Comparison of ENCODE assay signal across 15 cellular contexts in genomic region chr5:159338143-159338542, GRCh38. TPM values are rescaled to one million over a fixed set of nuclear protein-coding genes. Genes with fewer than 3 reads are reported as not detected.
A peak's percentile ranks its signal among the peaks of the same experiment; 100 is the strongest.
DNase-seq lines count a peak whose midpoint lies in the region; ATAC-seq and TF ChIP-seq lines count a peak whose summit lies in the region.
"Had no signal": no experiment of that assay in that cellular context is flagged by ENCODE, and none has a peak within 500 bp of the region (broad histone marks: within the 10 kb centered on the region; RNA-seq: fewer than 3 reads in every experiment).

No MANE protein-coding gene starts in this region.

- no peaks in the 10 kb centered on the region for H3K36me3 ChIP-seq in WERI-Rb-1

- peak overlapping the region; percentile 43 for H3K4me3 Mint-ChIP-seq in CD4-positive, alpha-beta T cell
- H3K4me3 Mint-ChIP-seq in IgD-negative memory B cell = peak overlapping the region in 3 of 4 donors; percentile 73 to 85 (median 81)
- peak overlapping the region; percentile 0 for H3K4me3 Mint-ChIP-seq in activated T-helper 2 cell treated with anti-CD3 and anti-CD28 coated beads, Interferon-gamma antibody, Interleukin-2, Interleukin-4, amounts not matched to agents 10 μg/mL and 5 μg/mL and 100 μg/mL, durations not matched to agents 14 hours and 24 hours and 36 hours (ENCODE audit: low read depth)
- H3K4me3 Mint-ChIP-seq in memory B cell = peak overlapping the region; percentile 7
- H3K4me3 Mint-ChIP-seq: activated CD4-positive, alpha-beta T cell treated with anti-CD3 and anti-CD28 coated beads for 36 hours; neural crest cell had no signal

- no peak for DNase-seq in CD4-positive, alpha-beta T cell
- no peak for DNase-seq in activated T-helper 2 cell treated with anti-CD3 and anti-CD28 coated beads, Interferon-gamma antibody, Interleukin-2, Interleukin-4, amounts not matched to agents 10 μg/mL and 5 μg/mL and 100 μg/mL, durations not matched to agents 14 hours and 24 hours and 36 hours (ENCODE audit: low spot score)
- DNase-seq in memory B cell (ENCODE audit: low spot score in 2 of 2) = no peak
- DNase-seq in WERI-Rb-1 = no peak
- DNase-seq in posterior vena cava (ENCODE audit: low spot score) = no peak
- DNase-seq: activated gamma-delta T cell had no signal

- TF ChIP-seq CTCF in CD4-positive, alpha-beta T cell (IDR thresholded peaks at IDR 0.05) = no peak
- TF ChIP-seq CTCF in WERI-Rb-1 (IDR thresholded peaks at IDR 0.05; ENCODE audit: low read depth, low read length) = no peak

- no peaks in the 10 kb centered on the region for H3K36me3 Mint-ChIP-seq in CD4-positive, alpha-beta T cell (ENCODE audit: low read depth)
- H3K36me3 Mint-ChIP-seq in IgD-negative memory B cell = peaks cover 5% of the 10 kb centered on the region
- peaks cover 6% of the 10 kb centered on the region for H3K36me3 Mint-ChIP-seq in activated T-helper 2 cell treated with anti-CD3 and anti-CD28 coated beads, Interferon-gamma antibody, Interleukin-2, Interleukin-4, amounts not matched to agents 10 μg/mL and 5 μg/mL and 100 μg/mL, durations not matched to agents 14 hours and 24 hours and 36 hours (ENCODE audit: low read depth)
- H3K36me3 Mint-ChIP-seq in memory B cell = peaks cover 9% of the 10 kb centered on the region

- peak overlapping the region; percentile 9 for H3K27ac ChIP-seq in CD4-positive, alpha-beta T cell (ENCODE audit: low read depth, low read length)
- H3K27ac ChIP-seq in WERI-Rb-1 = no peak overlapping the region
- H3K27ac ChIP-seq: hepatocyte had no signal

- no peaks in the 10 kb centered on the region for H3K9me3 Mint-ChIP-seq in CD4-positive, alpha-beta T cell
- peaks cover 0 to 4% (median 2%) of the 10 kb centered on the region in 3 donors for H3K9me3 Mint-ChIP-seq in IgD-negative memory B cell
- peaks cover 7% of the 10 kb centered on the region for H3K9me3 Mint-ChIP-seq in activated T-helper 2 cell treated with anti-CD3 and anti-CD28 coated beads, Interferon-gamma antibody, Interleukin-2, Interleukin-4, amounts not matched to agents 10 μg/mL and 5 μg/mL and 100 μg/mL, durations not matched to agents 14 hours and 24 hours and 36 hours
- peaks cover 2% of the 10 kb centered on the region for H3K9me3 Mint-ChIP-seq in memory B cell

- CTCF ChIA-PET in CD4-positive, alpha-beta T cell (lab: Charles Lee) = interaction anchor here (1.6 kb wide), 1 partner anchor 74 kb away, joined by 5 read pairs; no protein-coding TSS in a partner anchor

- no peak overlapping the region for H3K4me3 ChIP-seq in WERI-Rb-1 (ENCODE audit: low read depth, low read length)
- H3K4me3 ChIP-seq: hepatocyte had no signal

- no peaks in the 10 kb centered on the region for H3K27me3 Mint-ChIP-seq in CD4-positive, alpha-beta T cell
- H3K27me3 Mint-ChIP-seq in IgD-negative memory B cell (peaks cover 1% of the 10 kb centered on the region), memory B cell (no peaks in the 10 kb centered on the region)
- peaks cover 9% of the 10 kb centered on the region for H3K27me3 Mint-ChIP-seq in activated T-helper 2 cell treated with anti-CD3 and anti-CD28 coated beads, Interferon-gamma antibody, Interleukin-2, Interleukin-4, amounts not matched to agents 10 μg/mL and 5 μg/mL and 100 μg/mL, durations not matched to agents 14 hours and 24 hours and 36 hours (ENCODE audit: low read depth)
- H3K27me3 Mint-ChIP-seq: activated CD4-positive, alpha-beta T cell treated with anti-CD3 and anti-CD28 coated beads for 36 hours had no signal

- H3K4me1 Mint-ChIP-seq in CD4-positive, alpha-beta T cell (ENCODE audit: low read depth) = peaks cover 57% of the 10 kb centered on the region
- H3K4me1 Mint-ChIP-seq in IgD-negative memory B cell = peaks cover 36 to 52% (median 47%) of the 10 kb centered on the region in 3 donors
- peaks cover 57% of the 10 kb centered on the region for H3K4me1 Mint-ChIP-seq in activated T-helper 2 cell treated with anti-CD3 and anti-CD28 coated beads, Interferon-gamma antibody, Interleukin-2, Interleukin-4, amounts not matched to agents 10 μg/mL and 5 μg/mL and 100 μg/mL, durations not matched to agents 14 hours and 24 hours and 36 hours (ENCODE audit: low read depth)
- H3K4me1 Mint-ChIP-seq in memory B cell = peaks cover 43% of the 10 kb centered on the region
- H3K4me1 Mint-ChIP-seq: neural crest cell had no signal

- POLR2A ChIA-PET in CD4-positive, alpha-beta T cell (lab: Charles Lee) = no interaction called here

- no peaks in the 10 kb centered on the region for H3K27me3 ChIP-seq in CD4-positive, alpha-beta T cell (ENCODE audit: control insufficient read depth, insufficient read depth, low read length)
- H3K27me3 ChIP-seq in WERI-Rb-1 (ENCODE audit: insufficient read depth, low read depth, severe bottlenecking) = no peaks in the 10 kb centered on the region
- H3K27me3 ChIP-seq: hepatocyte had no signal

- H3K27ac Mint-ChIP-seq in CD4-positive, alpha-beta T cell = peak overlapping the region; percentile 86
- H3K27ac Mint-ChIP-seq in IgD-negative memory B cell (peak overlapping the region; percentile 70 to 96 (median 94)), memory B cell (peak overlapping the region; percentile 99)
- peak overlapping the region; percentile 51 for H3K27ac Mint-ChIP-seq in activated T-helper 2 cell treated with anti-CD3 and anti-CD28 coated beads, Interferon-gamma antibody, Interleukin-2, Interleukin-4, amounts not matched to agents 10 μg/mL and 5 μg/mL and 100 μg/mL, durations not matched to agents 14 hours and 24 hours and 36 hours

- ATAC-seq in CD4-positive, alpha-beta T cell (ENCODE audit: poor library complexity) = no peak
- ATAC-seq in memory B cell (ENCODE audit: low read depth) = no peak
- no peak for ATAC-seq in HG02973 (IDR thresholded peaks at IDR 0.05; ENCODE audit: unreplicated experiment)

- intact Hi-C loops in CD4-positive, alpha-beta T cell (cut with DNase I, micrococcal nuclease) = loop anchor here in 1 of 2 experiments (10.0 kb wide), 1 partner anchor 77 kb away; no protein-coding TSS in a partner anchor
- intact Hi-C loops in activated T-helper 2 cell treated with anti-CD3 and anti-CD28 coated beads, Interferon-gamma antibody, Interleukin-2, Interleukin-4, amounts not matched to agents 10 μg/mL and 5 μg/mL and 100 μg/mL, durations not matched to agents 14 hours and 24 hours and 36 hours (cut with micrococcal nuclease) = no loop called here
- intact Hi-C loops in posterior vena cava (cut with DNase I) = no loop called here

- no peaks in the 10 kb centered on the region for H3K9me3 ChIP-seq in CD4-positive, alpha-beta T cell (ENCODE audit: control insufficient read depth, low read length)
- H3K9me3 ChIP-seq in WERI-Rb-1 (ENCODE audit: severe bottlenecking) = no peaks in the 10 kb centered on the region

RNA-seq across cellular contexts. Expression of gene IL12B, which starts 7.9 kb away (rescaled TPM):
- total RNA-seq in CD4-positive, alpha-beta T cell = not detected
- polyA plus RNA-seq in IgD-negative memory B cell = not detected
- total RNA-seq in activated T-helper 2 cell treated with anti-CD3 and anti-CD28 coated beads, Interferon-gamma antibody, Interleukin-2, Interleukin-4, amounts not matched to agents 10 μg/mL and 5 μg/mL and 100 μg/mL, durations not matched to agents 14 hours and 24 hours and 36 hours = not detected in 2 replicates
- not detected for total RNA-seq in posterior vena cava
- total RNA-seq: activated CD4-positive, alpha-beta T cell treated with anti-CD3 and anti-CD28 coated beads for 36 hours; cardiac septum; G401; H1; hepatocyte; neural crest cell; subcutaneous adipose tissue had no signal
- polyA plus RNA-seq: H1, hepatocyte had no signal

Comparison
In these comparisons a context has a peak if more than half of its experiments do, and no peak if none do; other contexts are left out.
1. H3K4me3 Mint-ChIP-seq: peak in every context shown above with its lines; median percentile 81 in IgD-negative memory B cell; 43 in CD4-positive, alpha-beta T cell; 7 in memory B cell; 0 in activated T-helper 2 cell treated with anti-CD3 and anti-CD28 coated beads, Interferon-gamma antibody, Interleukin-2, Interleukin-4, amounts not matched to agents 10 μg/mL and 5 μg/mL and 100 μg/mL, durations not matched to agents 14 hours and 24 hours and 36 hours.